In the genomic region with DNA sequence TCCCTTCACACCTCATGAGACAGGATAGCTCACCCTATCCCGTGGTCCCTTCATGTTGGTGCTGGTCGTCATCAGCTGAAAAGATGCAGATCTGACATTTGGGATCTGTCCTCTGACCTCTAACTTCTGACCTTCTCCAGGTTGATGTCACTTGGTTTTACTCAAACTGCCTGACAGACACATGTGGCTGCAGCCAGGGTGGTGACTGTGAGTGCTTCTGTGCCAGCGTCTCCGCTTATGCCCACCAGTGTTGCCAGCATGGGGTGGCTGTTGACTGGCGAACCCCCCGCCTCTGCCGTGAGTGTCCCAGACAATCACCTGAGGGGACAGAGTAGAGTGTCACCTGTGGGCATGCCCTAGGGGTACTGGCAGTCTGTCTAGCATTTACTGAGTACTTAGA, we compare ENCODE assay signal across 20 cellular contexts. TPM values are rescaled to one million over a fixed set of nuclear protein-coding genes. Genes with fewer than 3 reads are reported as not detected.
DNase-seq lines count a peak whose midpoint lies in the region; ATAC-seq and TF ChIP-seq lines count a peak whose summit lies in the region.
"Had no signal": no experiment of that assay in that cellular context is flagged by ENCODE, and none has a peak within 500 bp of the region (broad histone marks: within the 10 kb centered on the region; RNA-seq: fewer than 3 reads in every experiment).

No MANE protein-coding gene starts in this region.

- H3K36me3 Mint-ChIP-seq in chondrocyte (ENCODE audit: low read depth) = no peaks in the 10 kb centered on the region
- H3K36me3 Mint-ChIP-seq in Calu3 (ENCODE audit: insufficient read depth, unreplicated experiment) = no peaks in the 10 kb centered on the region
- H3K36me3 Mint-ChIP-seq: CD4-positive, CD25-positive, alpha-beta regulatory T cell had no signal

- H3K4me1 Mint-ChIP-seq in chondrocyte (ENCODE audit: low read depth) (no peaks in the 10 kb centered on the region), Calu3 (ENCODE audit: low read depth, unreplicated experiment) (peaks cover 8% of the 10 kb centered on the region)

- intact Hi-C loops in sciatic nerve (cut with DNase I) = no loop called here
- intact Hi-C loops in upper lobe of right lung (cut with DNase I) = no loop called here
- intact Hi-C loops in Calu3 (cut with micrococcal nuclease; ENCODE audit: unreplicated experiment) = no loop called here

- H3K9me3 ChIP-seq in RWPE2 (ENCODE audit: severe bottlenecking) (no peaks in the 10 kb centered on the region), upper lobe of right lung (no peaks in the 10 kb centered on the region)
- H3K9me3 ChIP-seq: Caco-2 had no signal

- H3K4me3 Mint-ChIP-seq in chondrocyte (ENCODE audit: unreplicated experiment) (no peak overlapping the region), Calu3 (ENCODE audit: low read depth, unreplicated experiment) (no peak overlapping the region)
- H3K4me3 Mint-ChIP-seq: CD4-positive, CD25-positive, alpha-beta regulatory T cell had no signal

- no peak for TF ChIP-seq CTCF in RWPE2 (IDR thresholded peaks at IDR 0.05; ENCODE audit: poor library complexity, severe bottlenecking)
- no peak for TF ChIP-seq CTCF in chondrocyte (IDR thresholded peaks at IDR 0.05)
- no peak for TF ChIP-seq CTCF in upper lobe of right lung (IDR thresholded peaks at IDR 0.05)
- no peak for TF ChIP-seq CTCF in Calu3 (IDR thresholded peaks at IDR 0.05; ENCODE audit: unreplicated experiment)

- H3K27me3 ChIP-seq in RWPE2 (ENCODE audit: insufficient read depth, poor library complexity, severe bottlenecking) (peaks cover 4% of the 10 kb centered on the region), upper lobe of right lung (no peaks in the 10 kb centered on the region)

- no TSS peak for BruUV-seq in Calu3 (replicated peaks; lab: Mats Ljungman, UMichigan)

- H3K27ac Mint-ChIP-seq in chondrocyte (ENCODE audit: unreplicated experiment) (no peak overlapping the region), Calu3 (ENCODE audit: unreplicated experiment) (no peak overlapping the region)
- H3K27ac Mint-ChIP-seq: CD4-positive, CD25-positive, alpha-beta regulatory T cell had no signal

- DNase-seq in RWPE2 (ENCODE audit: low spot score) = peak; percentile 25
- peak; percentile 74 for DNase-seq in chondrocyte (ENCODE audit: low spot score)
- DNase-seq in sciatic nerve (ENCODE audit: low spot score) = peak; percentile 33
- peak; percentile 53 for DNase-seq in upper lobe of right lung
- no peak for DNase-seq in Calu3
- DNase-seq in NCI-H2081 (lab: John Stamatoyannopoulos, UW) = no peak
- DNase-seq in NCI-H187 (lab: John Stamatoyannopoulos, UW) = no peak
- DNase-seq: CD4-positive, CD25-positive, alpha-beta regulatory T cell; DMS53; H7; NCI-H1092 treated with DMSO at 0.1 percent for 48 hours; NCI-H2107; NCI-H345; NCI-H69; NK-92 treated with Interleukin-12 subunit alpha and Interleukin-12 subunit beta, amount 100 ng/mL, for 24 hours; SHP77 treated with DMSO at 0.1 percent for 48 hours had no signal

- H3K4me3 ChIP-seq in RWPE2 (ENCODE audit: severe bottlenecking) = no peak overlapping the region
- H3K4me3 ChIP-seq in upper lobe of right lung = no peak overlapping the region

- H3K27ac ChIP-seq in RWPE2 (ENCODE audit: poor library complexity, severe bottlenecking) = no peak overlapping the region
- no peak overlapping the region for H3K27ac ChIP-seq in upper lobe of right lung

- no peak for ATAC-seq in RWPE2 (ENCODE audit: low read depth)
- ATAC-seq in sciatic nerve = no peak
- ATAC-seq in upper lobe of right lung = no peak

- CTCF ChIA-PET in Calu3 (lab: Charles Lee) = interaction anchor here (1.8 kb wide), 1 partner anchor 134 kb away, joined by 9 read pairs; no protein-coding TSS in a partner anchor

- H3K27me3 Mint-ChIP-seq in chondrocyte (ENCODE audit: low read depth) (peaks cover 37% of the 10 kb centered on the region), Calu3 (ENCODE audit: unreplicated experiment) (peaks cover 68% of the 10 kb centered on the region)

- H3K9me3 Mint-ChIP-seq in chondrocyte (ENCODE audit: low read depth) (peaks cover 2% of the 10 kb centered on the region), Calu3 (ENCODE audit: low read depth, unreplicated experiment) (no peaks in the 10 kb centered on the region)

- H3K4me1 ChIP-seq in RWPE2 (ENCODE audit: insufficient read depth, poor library complexity, severe bottlenecking) (no peaks in the 10 kb centered on the region), upper lobe of right lung (no peaks in the 10 kb centered on the region)
- H3K4me1 ChIP-seq: Caco-2 had no signal

- no peaks in the 10 kb centered on the region for H3K36me3 ChIP-seq in RWPE2 (ENCODE audit: low read depth)
- H3K36me3 ChIP-seq in upper lobe of right lung = no peaks in the 10 kb centered on the region

RNA-seq across cellular contexts. Expression of a gene that starts 49.7 kb away (rescaled TPM):
- 0.08 to 0.82 TPM in 2 of 3 replicates, not detected in the other for total RNA-seq in chondrocyte
- total RNA-seq in sciatic nerve = not detected
- not detected for total RNA-seq in upper lobe of right lung
- total RNA-seq in Calu3 (2022) = 0.32 TPM in 1 of 2 replicates, not detected in the other
- total RNA-seq: CD4-positive, CD25-positive, alpha-beta regulatory T cell; HT-29; MCF 10A; OCI-LY7 had no signal

RNA-seq across cellular contexts. Expression of a gene that starts 52.5 kb away (rescaled TPM):
- 0.72 to 0.92 TPM in 2 of 3 replicates, not detected in the other for total RNA-seq in chondrocyte
- not detected for total RNA-seq in sciatic nerve
- not detected for total RNA-seq in upper lobe of right lung
- 17.5 and 32.1 TPM in 2 replicates for total RNA-seq in Calu3 (2022)
- total RNA-seq: CD4-positive, CD25-positive, alpha-beta regulatory T cell; MCF 10A; OCI-LY7 had no signal

Comparison
In these comparisons a context has a peak if more than half of its experiments do, and no peak if none do; other contexts are left out.
1. DNase-seq: peak in RWPE2 (single experiment), chondrocyte (single experiment), sciatic nerve (single experiment) and upper lobe of right lung (single experiment); none in Calu3 (single experiment), NCI-H2081 (0 of 2) and NCI-H187 (0 of 2).